20 cellular contexts compared by ENCODE assay signal in genomic region chr10:124342136-124342820, GRCh38.
DNase-seq lines count a peak whose midpoint lies in the region; ATAC-seq and TF ChIP-seq lines count a peak whose summit lies in the region.
"Had no signal": no experiment of that assay in that cellular context is flagged by ENCODE, and none has a peak within 500 bp of the region (broad histone marks: within the 10 kb centered on the region; RNA-seq: fewer than 3 reads in every experiment).

No MANE protein-coding gene starts in this region.

- no peak for TF ChIP-seq CTCF in natural killer cell (IDR thresholded peaks at IDR 0.05)

- DNase-seq in natural killer cell treated with Interleukin-12 subunit alpha and Interleukin-12 subunit beta and Interleukin-15 and Interleukin-18, amount 100 ng/mL, for 72 hours (ENCODE audit: low spot score): no peak
- DNase-seq in natural killer cell: no peak
- DNase-seq in activated CD8-positive, alpha-beta T cell treated with anti-CD3 and anti-CD28 coated beads, Interleukin-2, amount 10 ng/mL, durations not matched to agents 7 days and 5 days: no peak
- peak; percentile 67 for DNase-seq in mesenteric fat pad (ENCODE audit: low spot score)
- no peak for DNase-seq in T-helper 17 cell
- DNase-seq in NCI-H2029 treated with DMSO at 0.1 percent for 48 hours (lab: John Stamatoyannopoulos, UW): no peak
- DNase-seq: activated CD4-positive, alpha-beta T cell treated with anti-CD3 and anti-CD28 coated beads, Interleukin-2, amount 10 ng/mL, durations not matched to agents 7 days and 5 days; COR-L47; lower lobe of right lung; NCI-H1436; NCI-H748 treated with DMSO at 0.1 percent for 48 hours; SIG-M5 had no signal

- POLR2A ChIA-PET in activated CD8-positive, alpha-beta T cell treated with anti-CD3 and anti-CD28 coated beads, Interleukin-2, amount 10 ng/mL, durations not matched to agents 7 days and 5 days (lab: Charles Lee): no interaction called here

- H3K4me1 Mint-ChIP-seq in natural killer cell treated with Interleukin-12 subunit alpha and Interleukin-12 subunit beta and Interleukin-15 and Interleukin-18, amount 100 ng/mL, for 72 hours (ENCODE audit: low read depth in 2 of 2): peaks cover 14 to 27% of the 10 kb centered on the region in 2 donors
- H3K4me1 Mint-ChIP-seq in natural killer cell (peaks cover 7 to 29% of the 10 kb centered on the region in 2 donors), T-helper 17 cell (peaks cover 2% of the 10 kb centered on the region)
- peaks cover 15% of the 10 kb centered on the region for H3K4me1 Mint-ChIP-seq in activated CD8-positive, alpha-beta T cell treated with anti-CD3 and anti-CD28 coated beads, Interleukin-2, amount 10 ng/mL, durations not matched to agents 7 days and 5 days (ENCODE audit: low read depth)

- H3K27ac Mint-ChIP-seq in natural killer cell treated with Interleukin-12 subunit alpha and Interleukin-12 subunit beta and Interleukin-15 and Interleukin-18, amount 100 ng/mL, for 72 hours: peak overlapping the region; percentile 71 to 97
- H3K27ac Mint-ChIP-seq in natural killer cell (peak overlapping the region in 1 of 2 donors; percentile 76), T-helper 17 cell (no peak overlapping the region)
- peak overlapping the region; percentile 14 for H3K27ac Mint-ChIP-seq in activated CD8-positive, alpha-beta T cell treated with anti-CD3 and anti-CD28 coated beads, Interleukin-2, amount 10 ng/mL, durations not matched to agents 7 days and 5 days
- H3K27ac Mint-ChIP-seq: activated CD4-positive, alpha-beta T cell treated with anti-CD3 and anti-CD28 coated beads, Interleukin-2, amount 10 ng/mL, durations not matched to agents 7 days and 5 days; activated naive CD4-positive, alpha-beta T cell treated with anti-CD3 and anti-CD28 coated beads, Interleukin-2, amount 50 U/mL, for 24 hours; activated T-helper 1 cell treated with anti-CD3 and anti-CD28 coated beads, Interleukin-12 subunit alpha, Interleukin-12 subunit beta, Interleukin-2, Interleukin-4 antibody, amounts not matched to agents 30 ng/mL and 10 ng/mL and 1 ng/mL, durations not matched to agents 14 hours and 24 hours and 36 hours had no signal

- CTCF ChIA-PET in activated CD8-positive, alpha-beta T cell treated with anti-CD3 and anti-CD28 coated beads, Interleukin-2, amount 10 ng/mL, durations not matched to agents 7 days and 5 days (lab: Charles Lee): no interaction called here

- intact Hi-C loops in natural killer cell (cut with micrococcal nuclease): no loop called here

- H3K9me3 ChIP-seq in T-helper 17 cell (ENCODE audit: control insufficient read depth, low read length, poor library complexity, severe bottlenecking): no peaks in the 10 kb centered on the region
- H3K9me3 ChIP-seq: gastroesophageal sphincter, HAP-1, lower lobe of right lung, right atrium auricular region, tibial artery had no signal

- H3K9me3 Mint-ChIP-seq in natural killer cell treated with Interleukin-12 subunit alpha and Interleukin-12 subunit beta and Interleukin-15 and Interleukin-18, amount 100 ng/mL, for 72 hours: no peaks in the 10 kb centered on the region
- H3K9me3 Mint-ChIP-seq in natural killer cell: no peaks in the 10 kb centered on the region
- no peaks in the 10 kb centered on the region for H3K9me3 Mint-ChIP-seq in activated CD8-positive, alpha-beta T cell treated with anti-CD3 and anti-CD28 coated beads, Interleukin-2, amount 10 ng/mL, durations not matched to agents 7 days and 5 days (ENCODE audit: insufficient read depth)
- H3K9me3 Mint-ChIP-seq: activated CD4-positive, alpha-beta T cell treated with anti-CD3 and anti-CD28 coated beads, Interleukin-2, amount 10 ng/mL, durations not matched to agents 7 days and 5 days; activated naive CD4-positive, alpha-beta T cell treated with anti-CD3 and anti-CD28 coated beads, Interleukin-2, amount 50 U/mL, for 24 hours; activated T-helper 1 cell treated with anti-CD3 and anti-CD28 coated beads, Interleukin-12 subunit alpha, Interleukin-12 subunit beta, Interleukin-2, Interleukin-4 antibody, amounts not matched to agents 30 ng/mL and 10 ng/mL and 1 ng/mL, durations not matched to agents 14 hours and 24 hours and 36 hours; nephron had no signal

- no peaks in the 10 kb centered on the region for H3K36me3 Mint-ChIP-seq in natural killer cell treated with Interleukin-12 subunit alpha and Interleukin-12 subunit beta and Interleukin-15 and Interleukin-18, amount 100 ng/mL, for 72 hours
- H3K36me3 Mint-ChIP-seq in natural killer cell (no peaks in the 10 kb centered on the region), T-helper 17 cell (ENCODE audit: low read depth) (no peaks in the 10 kb centered on the region)
- H3K36me3 Mint-ChIP-seq in activated CD8-positive, alpha-beta T cell treated with anti-CD3 and anti-CD28 coated beads, Interleukin-2, amount 10 ng/mL, durations not matched to agents 7 days and 5 days (ENCODE audit: low read depth): no peaks in the 10 kb centered on the region
- H3K36me3 Mint-ChIP-seq: activated naive CD4-positive, alpha-beta T cell treated with anti-CD3 and anti-CD28 coated beads, Interleukin-2, amount 50 U/mL, for 24 hours had no signal

- peak overlapping the region; percentile 9 for H3K4me3 Mint-ChIP-seq in natural killer cell treated with Interleukin-12 subunit alpha and Interleukin-12 subunit beta and Interleukin-15 and Interleukin-18, amount 100 ng/mL, for 72 hours
- H3K4me3 Mint-ChIP-seq in natural killer cell: no peak overlapping the region
- H3K4me3 Mint-ChIP-seq in activated CD8-positive, alpha-beta T cell treated with anti-CD3 and anti-CD28 coated beads, Interleukin-2, amount 10 ng/mL, durations not matched to agents 7 days and 5 days: no peak overlapping the region
- H3K4me3 Mint-ChIP-seq in T-helper 17 cell: no peak overlapping the region
- H3K4me3 Mint-ChIP-seq: activated CD4-positive, alpha-beta T cell treated with anti-CD3 and anti-CD28 coated beads, Interleukin-2, amount 10 ng/mL, durations not matched to agents 7 days and 5 days; activated naive CD4-positive, alpha-beta T cell treated with anti-CD3 and anti-CD28 coated beads, Interleukin-2, amount 50 U/mL, for 24 hours; activated T-helper 1 cell treated with anti-CD3 and anti-CD28 coated beads, Interleukin-12 subunit alpha, Interleukin-12 subunit beta, Interleukin-2, Interleukin-4 antibody, amounts not matched to agents 30 ng/mL and 10 ng/mL and 1 ng/mL, durations not matched to agents 14 hours and 24 hours and 36 hours; nephron had no signal

- H3K27me3 Mint-ChIP-seq in natural killer cell treated with Interleukin-12 subunit alpha and Interleukin-12 subunit beta and Interleukin-15 and Interleukin-18, amount 100 ng/mL, for 72 hours: peaks cover 0 to 2% of the 10 kb centered on the region in 2 donors
- H3K27me3 Mint-ChIP-seq in natural killer cell (ENCODE audit: low read depth in 2 of 2) (peaks cover 0 to 3% of the 10 kb centered on the region in 2 donors), T-helper 17 cell (peaks cover 17% of the 10 kb centered on the region)
- no peaks in the 10 kb centered on the region for H3K27me3 Mint-ChIP-seq in activated CD8-positive, alpha-beta T cell treated with anti-CD3 and anti-CD28 coated beads, Interleukin-2, amount 10 ng/mL, durations not matched to agents 7 days and 5 days (ENCODE audit: low read depth)
- H3K27me3 Mint-ChIP-seq: activated CD4-positive, alpha-beta T cell treated with anti-CD3 and anti-CD28 coated beads, Interleukin-2, amount 10 ng/mL, durations not matched to agents 7 days and 5 days; activated naive CD4-positive, alpha-beta T cell treated with anti-CD3 and anti-CD28 coated beads, Interleukin-2, amount 50 U/mL, for 24 hours had no signal

- no peak for ATAC-seq in natural killer cell treated with Interleukin-12 subunit alpha and Interleukin-12 subunit beta and Interleukin-15 and Interleukin-18, amount 100 ng/mL, for 72 hours
- ATAC-seq in natural killer cell (no peak), T-helper 17 cell (no peak), GM21367 (IDR thresholded peaks at IDR 0.05; ENCODE audit: unreplicated experiment) (no peak)
- ATAC-seq in activated CD8-positive, alpha-beta T cell treated with anti-CD3 and anti-CD28 coated beads, Interleukin-2, amount 10 ng/mL, durations not matched to agents 7 days and 5 days: no peak
- ATAC-seq: gastroesophageal sphincter had no signal
